Comparison of ENCODE assay signal across 24 cellular contexts in the genomic region with DNA sequence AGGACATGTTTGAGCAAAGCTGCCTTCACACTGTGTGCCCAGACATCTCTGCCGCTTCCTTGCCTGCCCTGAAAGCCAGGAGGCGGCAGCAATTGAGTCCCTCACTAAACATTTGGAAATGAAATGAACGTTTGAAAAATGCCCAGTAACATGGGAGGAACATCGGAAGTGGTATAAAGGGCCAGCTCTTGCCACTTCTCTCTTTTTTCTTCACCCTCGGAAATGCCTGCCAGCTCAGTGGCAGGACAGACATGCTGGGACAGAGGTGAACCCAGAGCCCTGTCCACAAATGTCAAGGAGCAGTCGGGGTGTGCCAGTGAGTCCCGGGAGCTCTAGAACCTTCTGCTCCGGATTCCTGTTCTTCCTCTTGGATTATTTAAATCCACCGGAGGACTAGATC.
"Had no signal": no experiment of that assay in that cellular context is flagged by ENCODE, and none has a peak within 500 bp of the region (broad histone marks: within the 10 kb centered on the region; RNA-seq: fewer than 3 reads in every experiment).

No MANE protein-coding gene starts in this region.

- H3K27ac ChIP-seq: esophagus squamous epithelium, lower lobe of right lung, neural progenitor cell, parathyroid adenoma, right lobe of liver, thyroid gland had no signal

- H3K4me1 Mint-ChIP-seq: memory B cell; natural killer cell; stimulated activated naive CD8-positive, alpha-beta T cell treated with anti-CD3 and anti-CD28 coated beads, Interleukin-15, amount 100 ng/mL, for 72 hours had no signal

- H3K79me2 ChIP-seq: parathyroid adenoma had no signal

- H3K4me3 Mint-ChIP-seq: effector memory CD8-positive, alpha-beta T cell; memory B cell; natural killer cell; neural progenitor cell; stimulated activated naive CD8-positive, alpha-beta T cell treated with anti-CD3 and anti-CD28 coated beads, Interleukin-15, amount 100 ng/mL, for 72 hours; type B pancreatic cell had no signal

- H3K27ac Mint-ChIP-seq: effector memory CD8-positive, alpha-beta T cell; memory B cell; natural killer cell; neural progenitor cell; progenitor cell of endocrine pancreas; type B pancreatic cell had no signal

- DNase-seq: cortex of kidney; effector memory CD8-positive, alpha-beta T cell; erythroblast; esophagus squamous epithelium; head of caudate nucleus; left colon; left ventricle myocardium superior; lower lobe of right lung; natural killer cell; right lobe of liver; small intestine; stimulated activated CD4-positive, alpha-beta T cell treated with anti-CD3 and anti-CD28 coated beads, Interleukin-1b, Interleukin-23, amount 100 ng/mL, for 48 hours; stimulated activated CD4-positive, alpha-beta T cell treated with anti-CD3 and anti-CD28 coated beads, Interleukin-4, amount 100 ng/mL, for 1 hour; stimulated activated CD8-positive, alpha-beta memory T cell treated with anti-CD3 and anti-CD28 coated beads, Interleukin-4, amount 100 ng/mL, for 48 hours; stimulated activated naive CD4-positive, alpha-beta T cell; stimulated activated naive CD8-positive, alpha-beta T cell treated with anti-CD3 and anti-CD28 coated beads, Interleukin-15, amount 100 ng/mL, for 72 hours; thyroid gland had no signal

- FAIRE-seq: endometrium, frontal cortex, small intestine had no signal

- H3K27me3 Mint-ChIP-seq: effector memory CD8-positive, alpha-beta T cell; memory B cell; progenitor cell of endocrine pancreas; stimulated activated naive CD8-positive, alpha-beta T cell treated with anti-CD3 and anti-CD28 coated beads, Interleukin-15, amount 100 ng/mL, for 72 hours; type B pancreatic cell had no signal

- H3K4me2 ChIP-seq: neural progenitor cell had no signal

- H3K9ac ChIP-seq: neural progenitor cell, parathyroid adenoma had no signal

- H3K4me1 ChIP-seq: parathyroid adenoma, right lobe of liver, thyroid gland had no signal

- H3K9me3 ChIP-seq: esophagus squamous epithelium, lower lobe of right lung, right lobe of liver, thyroid gland had no signal

- H3K27me3 ChIP-seq: esophagus squamous epithelium, neural progenitor cell, right lobe of liver, thyroid gland had no signal

- H3K4me3 ChIP-seq: esophagus squamous epithelium, lower lobe of right lung, neural progenitor cell, right lobe of liver, thyroid gland had no signal

- H3K9me3 Mint-ChIP-seq: effector memory CD8-positive, alpha-beta T cell; memory B cell; natural killer cell; neural progenitor cell; type B pancreatic cell had no signal

- ATAC-seq: effector memory CD8-positive, alpha-beta T cell; left colon; left ventricle myocardium superior; lower lobe of right lung; natural killer cell; right lobe of liver; stimulated activated naive CD8-positive, alpha-beta T cell treated with anti-CD3 and anti-CD28 coated beads, Interleukin-15, amount 100 ng/mL, for 72 hours had no signal

- H3K36me3 Mint-ChIP-seq: natural killer cell had no signal

- H2AFZ ChIP-seq: neural progenitor cell, parathyroid adenoma had no signal

- H3K36me3 ChIP-seq: neural progenitor cell, right lobe of liver, thyroid gland had no signal
